ENCODE assay signal across 8 cellular contexts in the genomic region with DNA sequence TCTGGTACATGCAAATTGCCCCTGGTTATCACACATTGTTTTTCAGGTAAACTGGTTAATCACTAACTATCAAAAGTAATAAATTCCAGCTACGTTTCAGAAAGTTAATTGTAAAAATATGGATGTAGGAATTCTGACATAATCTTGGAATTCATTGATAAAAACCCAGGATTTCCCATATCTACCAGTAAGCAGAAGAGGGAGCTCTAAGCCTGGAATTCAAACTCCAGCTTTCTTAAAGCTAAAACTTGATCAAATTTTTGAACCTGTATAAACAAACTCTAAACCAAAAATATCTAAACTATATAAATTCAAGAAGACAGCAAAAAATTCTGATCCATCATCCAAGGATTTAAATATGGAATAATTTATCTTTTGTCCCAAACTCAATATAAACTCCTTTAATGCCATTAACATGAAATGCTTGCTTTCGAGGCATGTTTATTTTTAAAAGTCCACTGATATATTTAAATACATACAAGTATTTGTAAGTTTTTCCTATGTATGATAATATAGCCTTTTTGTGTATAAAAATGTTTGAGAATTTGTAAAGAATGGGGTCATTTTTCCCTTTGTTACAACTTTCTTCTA.
DNase-seq lines count a peak whose midpoint lies in the region; ATAC-seq, FAIRE-seq and TF ChIP-seq lines count a peak whose summit lies in the region.

No MANE protein-coding gene starts in this region.

- H2BK5ac ChIP-seq in IMR-90 (ENCODE audit: low read depth, low read length, poor library complexity, severe bottlenecking), result no peak overlapping the region
- H2BK5ac ChIP-seq in neuronal stem cell (ENCODE audit: low read length), result no peak overlapping the region

- intact Hi-C loops in IMR-90 (cut with micrococcal nuclease), result loop anchor here (1.0 to 5.0 kb wide), 4 partner anchors 91 to 441 kb away; no protein-coding TSS in a partner anchor

- no peaks in the 10 kb centered on the region for H3K79me2 ChIP-seq in astrocyte (ENCODE audit: insufficient read depth, low read length)

- no CpG with 5 or more reads among the region's 2 CpGs for WGBS in IMR-90 (ENCODE audit: extremely low coverage in 2 of 2, insufficient read length in 1 of 2), 2 experiments
- WGBS in liver, result 43% methylated on average over 2 of the region's 2 CpGs
- no CpG with 5 or more reads among the region's 2 CpGs for WGBS in neuronal stem cell (ENCODE audit: extremely low coverage in 2 of 2, insufficient read length in 2 of 2, insufficient replicate concordance in 1 of 2), 2 donors

- H3K9me1 ChIP-seq in IMR-90 (ENCODE audit: insufficient read depth, low read length), result no peaks in the 10 kb centered on the region

- H2BK20ac ChIP-seq in IMR-90 (ENCODE audit: low read depth, low read length), result no peak overlapping the region

- H3K9me3 Mint-ChIP-seq in astrocyte (ENCODE audit: unreplicated experiment), result no peaks in the 10 kb centered on the region

- H3K56ac ChIP-seq in IMR-90 (ENCODE audit: extremely low read depth, insufficient read depth, low read length), result no peak overlapping the region

- H3K27ac ChIP-seq in IMR-90 (ENCODE audit: insufficient read depth, low read length) (no peak overlapping the region), astrocyte (ENCODE audit: low read depth, low read length) (no peak overlapping the region), liver (ENCODE audit: low read depth in 1 of 2, low read length in 2 of 2) (no peak overlapping the region), neuronal stem cell (replicated peaks; ENCODE audit: low read length) (no peak overlapping the region)

- no peak overlapping the region for H2AK9ac ChIP-seq in IMR-90 (replicated peaks; ENCODE audit: low read depth, low read length, poor library complexity)

- TF ChIP-seq POLR2A in IMR-90 (IDR thresholded peaks at IDR 0.05; ENCODE audit: low read depth, low read length), result no peak

- FAIRE-seq in astrocyte (lab: Jason Lieb, UNC), result peak; percentile 47

- TF ChIP-seq CTCF in IMR-90 (conservative IDR thresholded peaks at IDR 0.05; ENCODE audit: low read depth, low read length) (peak; percentile 83), astrocyte (IDR thresholded peaks at IDR 0.05; ENCODE audit: insufficient read depth, low read depth, low read length) (peak; percentile 69), liver (IDR thresholded peaks at IDR 0.05; ENCODE audit: low read depth, low read length, missing input control) (peak; percentile 67)

- TF ChIP-seq RAD21 in IMR-90 (IDR thresholded peaks at IDR 0.05; ENCODE audit: low read length), result peak; percentile 86
- TF ChIP-seq RAD21 in liver (IDR thresholded peaks at IDR 0.05), result peak; percentile 88 to 97

- DNase-seq in AG20443 (ENCODE audit: low spot score) (peak; percentile 37), IMR-90 (peak; percentile 64), astrocyte (ENCODE audit: low read depth) (peak; percentile 27), D341Med (ENCODE audit: low spot score) (no peak), neuronal stem cell (ENCODE audit: low spot score) (no peak)
- DNase-seq in activated CD4-positive, alpha-beta T cell treated with anti-CD3 and anti-CD28 coated beads for 1 hour, result no peak

- no peaks in the 10 kb centered on the region for H3K36me3 Mint-ChIP-seq in astrocyte (ENCODE audit: low read depth, unreplicated experiment)

- POLR2A ChIA-PET in IMR-90 (lab: Charles Lee; ENCODE audit: unreplicated experiment), result no interaction called here

- ATAC-seq in IMR-90 (ENCODE audit: low read depth), result peak; percentile 67
- no peak for ATAC-seq in HG03469 (IDR thresholded peaks at IDR 0.05; ENCODE audit: unreplicated experiment)

- in situ Hi-C loops in IMR-90 (cut with MboI; ENCODE audit: low sequenced_read_pairs), result loop anchor here (5.0 to 10.0 kb wide), 3 partner anchors 242 to 897 kb away; no protein-coding TSS in a partner anchor

- H3K23ac ChIP-seq in IMR-90 (ENCODE audit: low read depth, low read length) (no peak overlapping the region), neuronal stem cell (ENCODE audit: low read depth, low read length, poor library complexity) (no peak overlapping the region)

- no peaks in the 10 kb centered on the region for H3K36me3 ChIP-seq in IMR-90 (ENCODE audit: control insufficient read depth, insufficient read depth, low read length)
- no peaks in the 10 kb centered on the region for H3K36me3 ChIP-seq in astrocyte (ENCODE audit: insufficient read depth, low read length)
- no peaks in the 10 kb centered on the region for H3K36me3 ChIP-seq in liver (ENCODE audit: control insufficient read depth in 4 of 4, insufficient read depth in 3 of 4, low read depth in 1 of 4, low read length in 3 of 4)
- no peaks in the 10 kb centered on the region for H3K36me3 ChIP-seq in neuronal stem cell (replicated peaks in 1 of 2; ENCODE audit: control insufficient read depth in 2 of 2, insufficient read depth in 2 of 2, low read length in 2 of 2)

- no peak overlapping the region for H4K8ac ChIP-seq in IMR-90 (ENCODE audit: low read depth in 2 of 2, low read length in 2 of 2)
- no peak overlapping the region for H4K8ac ChIP-seq in neuronal stem cell (ENCODE audit: low read depth, low read length)

- H3K4me2 ChIP-seq in IMR-90 (ENCODE audit: low read depth, low read length) (no peak overlapping the region), astrocyte (ENCODE audit: low read length) (no peak overlapping the region), neuronal stem cell (ENCODE audit: insufficient read depth, low read length, poor library complexity, severe bottlenecking) (no peak overlapping the region)

- no peaks in the 10 kb centered on the region for H3K27me3 Mint-ChIP-seq in astrocyte (ENCODE audit: low read depth, unreplicated experiment)

- no peak overlapping the region for H3K18ac ChIP-seq in IMR-90 (ENCODE audit: low read depth, low read length)
- H3K18ac ChIP-seq in neuronal stem cell (ENCODE audit: low read length), result no peak overlapping the region

- peaks cover 6% of the 10 kb centered on the region for H3K4me1 Mint-ChIP-seq in astrocyte (ENCODE audit: low read depth, unreplicated experiment)

- H3K27ac Mint-ChIP-seq in astrocyte (ENCODE audit: unreplicated experiment), result no peak overlapping the region

- H2BK120ac ChIP-seq in IMR-90 (ENCODE audit: low read depth, low read length) (no peak overlapping the region), neuronal stem cell (ENCODE audit: low read depth, low read length) (no peak overlapping the region)

- H2AFZ ChIP-seq in IMR-90 (replicated peaks; ENCODE audit: low read length, poor library complexity), result no peak overlapping the region
- no peak overlapping the region for H2AFZ ChIP-seq in astrocyte (ENCODE audit: low read depth, low read length)
- H2AFZ ChIP-seq in neuronal stem cell (ENCODE audit: low read length), result no peak overlapping the region

- H2BK15ac ChIP-seq in IMR-90 (ENCODE audit: low read depth, low read length) (no peak overlapping the region), neuronal stem cell (ENCODE audit: low read length) (no peak overlapping the region)

- H3K4me3 ChIP-seq in IMR-90 (ENCODE audit: insufficient read depth, low read depth, low read length) (no peak overlapping the region), astrocyte (ENCODE audit: insufficient read depth, low read depth, low read length) (no peak overlapping the region), liver (ENCODE audit: low read depth in 1 of 3, low read length in 3 of 3) (no peak overlapping the region), neuronal stem cell (ENCODE audit: low read length in 2 of 2) (no peak overlapping the region)

- H3K79me1 ChIP-seq in IMR-90 (ENCODE audit: low read depth in 1 of 2, low read length in 2 of 2), result no peaks in the 10 kb centered on the region
- H3K79me1 ChIP-seq in neuronal stem cell (ENCODE audit: low read depth, low read length), result no peaks in the 10 kb centered on the region

- H3K27me3 ChIP-seq in IMR-90 (ENCODE audit: control insufficient read depth, insufficient read depth, low read length), result no peaks in the 10 kb centered on the region
- no peaks in the 10 kb centered on the region for H3K27me3 ChIP-seq in astrocyte (ENCODE audit: insufficient read depth, low read length)
- no peaks in the 10 kb centered on the region for H3K27me3 ChIP-seq in liver (ENCODE audit: control insufficient read depth in 4 of 4, insufficient read depth in 4 of 4, low read length in 3 of 4)
- no peaks in the 10 kb centered on the region for H3K27me3 ChIP-seq in neuronal stem cell (ENCODE audit: control insufficient read depth in 3 of 3, insufficient read depth in 3 of 3, low read depth in 1 of 3, low read length in 3 of 3)

- no TSS peak for BruUV-seq in IMR-90 (replicated peaks; lab: Mats Ljungman, UMichigan)

- no peaks in the 10 kb centered on the region for H4K20me1 ChIP-seq in IMR-90 (ENCODE audit: insufficient read depth, low read length)
- no peaks in the 10 kb centered on the region for H4K20me1 ChIP-seq in astrocyte (ENCODE audit: insufficient read depth, low read length)

- peaks cover 2% of the 10 kb centered on the region; the same call in 1 of the 2 replicates for H3K4me1 ChIP-seq in IMR-90 (ENCODE audit: control insufficient read depth, insufficient read depth, low read length)
- H3K4me1 ChIP-seq in astrocyte (ENCODE audit: insufficient read depth, low read length), result peaks cover 6% of the 10 kb centered on the region
- H3K4me1 ChIP-seq in liver (ENCODE audit: control insufficient read depth in 4 of 4, insufficient read depth in 4 of 4, low read length in 3 of 4), result no peaks in the 10 kb centered on the region
- H3K4me1 ChIP-seq in neuronal stem cell (ENCODE audit: control insufficient read depth in 2 of 2, insufficient read depth in 1 of 2, low read depth in 1 of 2, low read length in 2 of 2), result no peaks in the 10 kb centered on the region

- no peak overlapping the region for H2BK12ac ChIP-seq in neuronal stem cell (ENCODE audit: low read length)

- H2AK5ac ChIP-seq in IMR-90 (ENCODE audit: low read depth, low read length), result no peak overlapping the region
- H2AK5ac ChIP-seq in neuronal stem cell (ENCODE audit: low read depth, low read length), result no peak overlapping the region

- H4K5ac ChIP-seq in IMR-90 (ENCODE audit: low read depth, low read length), result no peak overlapping the region

- no peak overlapping the region for H3K4me3 Mint-ChIP-seq in astrocyte (ENCODE audit: unreplicated experiment)

- H4K91ac ChIP-seq in IMR-90 (ENCODE audit: insufficient read depth, low read depth, low read length), result no peak overlapping the region
- no peak overlapping the region for H4K91ac ChIP-seq in neuronal stem cell (ENCODE audit: low read depth, low read length, poor library complexity)

- no peak overlapping the region for H3K14ac ChIP-seq in IMR-90 (replicated peaks; ENCODE audit: low read depth, low read length)
- no peak overlapping the region for H3K14ac ChIP-seq in neuronal stem cell (ENCODE audit: low read length)

- H3K9ac ChIP-seq in IMR-90 (ENCODE audit: low read depth, low read length), result no peak overlapping the region
- no peak overlapping the region for H3K9ac ChIP-seq in astrocyte (ENCODE audit: low read length)
- H3K9ac ChIP-seq in liver (ENCODE audit: low read depth in 1 of 2, low read length in 2 of 2), result no peak overlapping the region
- H3K9ac ChIP-seq in neuronal stem cell (ENCODE audit: low read depth, low read length, poor library complexity), result no peak overlapping the region

- H3K9me3 ChIP-seq in IMR-90 (ENCODE audit: control insufficient read depth, insufficient read depth, low read length), result no peaks in the 10 kb centered on the region
- no peaks in the 10 kb centered on the region for H3K9me3 ChIP-seq in astrocyte (ENCODE audit: insufficient read depth, low read depth, low read length)
- H3K9me3 ChIP-seq in liver (ENCODE audit: control insufficient read depth in 4 of 4, low read length in 3 of 4), result no peaks in the 10 kb centered on the region
- H3K9me3 ChIP-seq in neuronal stem cell (replicated peaks in 1 of 2; ENCODE audit: control insufficient read depth in 2 of 2, insufficient read depth in 1 of 2, low read depth in 1 of 2, low read length in 2 of 2), result no peaks in the 10 kb centered on the region

- H3K4ac ChIP-seq in IMR-90 (ENCODE audit: low read depth, low read length) (no peak overlapping the region), neuronal stem cell (ENCODE audit: low read length) (no peak overlapping the region)

- CTCF ChIA-PET in IMR-90 (lab: Yijun Ruan, JAX), result interaction anchor here (0.6 to 2.8 kb wide), 5 partner anchors 224 to 253 kb away, joined by 3 to 14 read pairs (median 3); no protein-coding TSS in a partner anchor

- dilution Hi-C loops in IMR-90 (cut with HindIII; ENCODE audit: low sequenced_read_pairs, unreplicated experiment), result no loop called here

Comparison
In these comparisons a context has a peak if more than half of its experiments do, and no peak if none do; other contexts are left out.
1. DNase-seq: peak in AG20443 (single experiment), IMR-90 (single experiment) and astrocyte (single experiment); none in activated CD4-positive, alpha-beta T cell treated with anti-CD3 and anti-CD28 coated beads for 1 hour (single experiment), D341Med (single experiment) and neuronal stem cell (single experiment).
2. Peak in every context shown above with its lines, with median percentiles within 50 percentile points of each other: CTCF ChIP-seq.